Comparison of ENCODE assay signal across 3 cellular contexts in the genomic region with DNA sequence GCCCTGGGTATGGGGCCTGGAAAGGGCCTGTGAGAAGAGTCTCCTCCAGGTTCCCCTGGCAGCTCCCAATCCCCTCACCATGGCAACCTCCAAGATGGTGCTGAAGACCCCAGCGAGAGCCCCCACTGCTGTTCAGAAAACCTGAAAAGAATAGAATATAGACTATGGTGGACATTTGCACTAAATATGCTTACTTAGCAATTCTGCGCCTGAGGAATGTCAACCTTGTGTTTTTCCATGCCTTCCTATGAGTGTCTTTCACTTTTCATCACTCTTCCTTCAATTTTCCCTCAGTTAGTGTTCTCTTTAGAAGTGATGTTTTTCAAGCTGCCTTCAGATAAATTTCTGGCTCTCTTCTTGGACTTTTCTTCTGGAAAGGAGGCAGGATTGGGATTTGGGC.
A peak's percentile ranks its signal among the peaks of the same experiment; 100 is the strongest.
TF ChIP-seq lines count a peak whose summit lies in the region.

No MANE protein-coding gene starts in this region.

TF ChIP-seq in HepG2, 621 proteins besides CTCF, POLR2A, EP300 and RAD21:
- TF ChIP-seq MAFF (IDR thresholded peaks at IDR 0.05; ENCODE audit: low read depth, low read length) (peak; percentile 99), MAFK (conservative IDR thresholded peaks at IDR 0.05 in 1 of 2, IDR thresholded peaks at IDR 0.05 in 1 of 2; ENCODE audit: low read length in 2 of 2) (peak; percentile 99), SATB2 (CRISPR knock-in tag; IDR thresholded peaks at IDR 0.05) (no peak), ZNF121 (CRISPR knock-in tag; IDR thresholded peaks at IDR 0.05) (no peak)
- TF ChIP-seq, protein P1, sequence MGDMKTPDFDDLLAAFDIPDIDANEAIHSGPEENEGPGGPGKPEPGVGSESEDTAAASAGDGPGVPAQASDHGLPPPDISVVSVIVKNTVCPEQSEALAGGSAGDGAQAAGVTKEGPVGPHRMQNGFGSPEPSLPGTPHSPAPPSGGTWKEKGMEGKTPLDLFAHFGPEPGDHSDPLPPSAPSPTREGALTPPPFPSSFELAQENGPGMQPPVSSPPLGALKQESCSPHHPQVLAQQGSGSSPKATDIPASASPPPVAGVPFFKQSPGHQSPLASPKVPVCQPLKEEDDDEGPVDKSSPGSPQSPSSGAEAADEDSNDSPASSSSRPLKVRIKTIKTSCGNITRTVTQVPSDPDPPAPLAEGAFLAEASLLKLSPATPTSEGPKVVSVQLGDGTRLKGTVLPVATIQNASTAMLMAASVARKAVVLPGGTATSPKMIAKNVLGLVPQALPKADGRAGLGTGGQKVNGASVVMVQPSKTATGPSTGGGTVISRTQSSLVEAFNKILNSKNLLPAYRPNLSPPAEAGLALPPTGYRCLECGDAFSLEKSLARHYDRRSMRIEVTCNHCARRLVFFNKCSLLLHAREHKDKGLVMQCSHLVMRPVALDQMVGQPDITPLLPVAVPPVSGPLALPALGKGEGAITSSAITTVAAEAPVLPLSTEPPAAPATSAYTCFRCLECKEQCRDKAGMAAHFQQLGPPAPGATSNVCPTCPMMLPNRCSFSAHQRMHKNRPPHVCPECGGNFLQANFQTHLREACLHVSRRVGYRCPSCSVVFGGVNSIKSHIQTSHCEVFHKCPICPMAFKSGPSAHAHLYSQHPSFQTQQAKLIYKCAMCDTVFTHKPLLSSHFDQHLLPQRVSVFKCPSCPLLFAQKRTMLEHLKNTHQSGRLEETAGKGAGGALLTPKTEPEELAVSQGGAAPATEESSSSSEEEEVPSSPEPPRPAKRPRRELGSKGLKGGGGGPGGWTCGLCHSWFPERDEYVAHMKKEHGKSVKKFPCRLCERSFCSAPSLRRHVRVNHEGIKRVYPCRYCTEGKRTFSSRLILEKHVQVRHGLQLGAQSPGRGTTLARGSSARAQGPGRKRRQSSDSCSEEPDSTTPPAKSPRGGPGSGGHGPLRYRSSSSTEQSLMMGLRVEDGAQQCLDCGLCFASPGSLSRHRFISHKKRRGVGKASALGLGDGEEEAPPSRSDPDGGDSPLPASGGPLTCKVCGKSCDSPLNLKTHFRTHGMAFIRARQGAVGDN (CRISPR knock-in tag; IDR thresholded peaks at IDR 0.05): peak; percentile 41; the same call in 1 of the 2 replicates

TF ChIP-seq in IMR-90, 13 proteins besides CTCF, POLR2A, EP300 and RAD21:
- TF ChIP-seq CHD1 (IDR thresholded peaks at IDR 0.05; ENCODE audit: low read depth, low read length) (no peak), MAFK (IDR thresholded peaks at IDR 0.05; ENCODE audit: low read depth, low read length) (peak; percentile 93)

TF ChIP-seq in H1, 55 proteins besides CTCF, POLR2A, EP300 and RAD21:
- peak; percentile 66; the same call in 1 of the 2 replicates for TF ChIP-seq MAFK (IDR thresholded peaks at IDR 0.05; ENCODE audit: low read depth, low read length)
- TF ChIP-seq NRF1 (IDR thresholded peaks at IDR 0.05; ENCODE audit: low read depth, low read length): no peak
- no peak for TF ChIP-seq CHD1 (IDR thresholded peaks at IDR 0.05; ENCODE audit: low read depth, low read length)
